Comparison of ENCODE assay signal across 22 cellular contexts in the genomic region with DNA sequence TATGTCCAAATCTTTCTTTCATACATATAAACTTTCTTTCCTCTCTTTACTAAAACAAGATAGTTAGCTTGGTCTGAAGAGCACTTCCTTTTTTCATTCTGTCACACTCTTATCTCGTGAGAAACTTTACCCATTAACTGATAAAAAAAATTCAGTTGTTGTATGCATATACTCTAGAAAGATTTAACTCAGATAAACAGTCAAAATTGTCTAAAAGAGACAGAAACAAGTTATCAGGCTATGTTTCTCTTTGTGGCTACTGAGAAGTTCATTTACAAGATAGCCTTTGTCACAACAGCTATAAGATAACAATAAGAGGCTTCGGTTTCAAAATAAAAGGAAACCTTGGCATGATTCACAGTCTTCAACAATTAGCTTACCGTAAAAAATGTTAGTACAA.
"Had no signal": no experiment of that assay in that cellular context is flagged by ENCODE, and none has a peak within 500 bp of the region (broad histone marks: within the 10 kb centered on the region; RNA-seq: fewer than 3 reads in every experiment).

No MANE protein-coding gene starts in this region.

- H3K27ac Mint-ChIP-seq: nephron; stimulated activated effector memory CD8-positive, alpha-beta T cell treated with anti-CD3 and anti-CD28 coated beads, Interleukin-12 subunit alpha, Interleukin-12 subunit beta, amount 100 ng/mL, for 72 hours had no signal

- H3K4me1 ChIP-seq: gastrocnemius medialis, parathyroid adenoma, prostate gland, right lobe of liver, upper lobe of right lung, vagina had no signal

- H3K4me3 Mint-ChIP-seq: nephron; stimulated activated effector memory CD8-positive, alpha-beta T cell treated with anti-CD3 and anti-CD28 coated beads, Interleukin-12 subunit alpha, Interleukin-12 subunit beta, amount 100 ng/mL, for 72 hours had no signal

- H3K27ac ChIP-seq: dorsolateral prefrontal cortex, gastrocnemius medialis, heart right ventricle, parathyroid adenoma, prostate gland, right lobe of liver, tibial nerve, upper lobe of right lung, vagina had no signal

- ATAC-seq: esophagus mucosa; gastrocnemius medialis; heart right ventricle; left lobe of liver; mucosa of descending colon; right lobe of liver; stimulated activated effector memory CD8-positive, alpha-beta T cell treated with anti-CD3 and anti-CD28 coated beads, Interleukin-12 subunit alpha, Interleukin-12 subunit beta, amount 100 ng/mL, for 72 hours; stimulated activated naive CD8-positive, alpha-beta T cell treated with anti-CD3 and anti-CD28 coated beads, Interleukin-15, Interleukin-2, amounts not matched to agents 100 U/mL and 50 U/mL, for 24 hours; upper lobe of right lung had no signal

- H3K36me3 ChIP-seq: gastrocnemius medialis, heart right ventricle, prostate gland, right lobe of liver, tibial nerve, upper lobe of right lung, vagina had no signal

- H3K4me3 ChIP-seq: dorsolateral prefrontal cortex, gastrocnemius medialis, heart right ventricle, mucosa of descending colon, prostate gland, right lobe of liver, tibial nerve, upper lobe of right lung, vagina had no signal

- H3K9me3 Mint-ChIP-seq: nephron; stimulated activated effector memory CD8-positive, alpha-beta T cell treated with anti-CD3 and anti-CD28 coated beads, Interleukin-12 subunit alpha, Interleukin-12 subunit beta, amount 100 ng/mL, for 72 hours had no signal

- H3K9ac ChIP-seq: parathyroid adenoma had no signal

- H3K4me1 Mint-ChIP-seq: nephron; stimulated activated effector memory CD8-positive, alpha-beta T cell treated with anti-CD3 and anti-CD28 coated beads, Interleukin-12 subunit alpha, Interleukin-12 subunit beta, amount 100 ng/mL, for 72 hours had no signal

- H3K36me3 Mint-ChIP-seq: stimulated activated effector memory CD8-positive, alpha-beta T cell treated with anti-CD3 and anti-CD28 coated beads, Interleukin-12 subunit alpha, Interleukin-12 subunit beta, amount 100 ng/mL, for 72 hours had no signal

- H3K27me3 ChIP-seq: gastrocnemius medialis, right lobe of liver, upper lobe of right lung, vagina had no signal

- DNase-seq: cortex of kidney; dorsolateral prefrontal cortex; effector CD8-positive, alpha-beta T cell; gastrocnemius medialis; heart right ventricle; hypothalamus; mammary epithelial cell; mucosa of descending colon; retina; right lobe of liver; stimulated activated CD4-positive, alpha-beta T cell treated with anti-CD3 and anti-CD28 coated beads, Interleukin-4, amount 100 ng/mL, for 1 hour; stimulated activated CD8-positive, alpha-beta memory T cell treated with anti-CD3 and anti-CD28 coated beads, Interleukin-4, amount 100 ng/mL, for 48 hours; stimulated activated naive CD8-positive, alpha-beta T cell treated with anti-CD3 and anti-CD28 coated beads, Interleukin-15, Interleukin-2, amounts not matched to agents 100 U/mL and 50 U/mL, for 24 hours; upper lobe of right lung had no signal

- H3K9me3 ChIP-seq: gastrocnemius medialis, heart right ventricle, mucosa of descending colon, prostate gland, right lobe of liver, tibial nerve, upper lobe of right lung, vagina had no signal
